9 cellular contexts compared by ENCODE assay signal in the genomic region with DNA sequence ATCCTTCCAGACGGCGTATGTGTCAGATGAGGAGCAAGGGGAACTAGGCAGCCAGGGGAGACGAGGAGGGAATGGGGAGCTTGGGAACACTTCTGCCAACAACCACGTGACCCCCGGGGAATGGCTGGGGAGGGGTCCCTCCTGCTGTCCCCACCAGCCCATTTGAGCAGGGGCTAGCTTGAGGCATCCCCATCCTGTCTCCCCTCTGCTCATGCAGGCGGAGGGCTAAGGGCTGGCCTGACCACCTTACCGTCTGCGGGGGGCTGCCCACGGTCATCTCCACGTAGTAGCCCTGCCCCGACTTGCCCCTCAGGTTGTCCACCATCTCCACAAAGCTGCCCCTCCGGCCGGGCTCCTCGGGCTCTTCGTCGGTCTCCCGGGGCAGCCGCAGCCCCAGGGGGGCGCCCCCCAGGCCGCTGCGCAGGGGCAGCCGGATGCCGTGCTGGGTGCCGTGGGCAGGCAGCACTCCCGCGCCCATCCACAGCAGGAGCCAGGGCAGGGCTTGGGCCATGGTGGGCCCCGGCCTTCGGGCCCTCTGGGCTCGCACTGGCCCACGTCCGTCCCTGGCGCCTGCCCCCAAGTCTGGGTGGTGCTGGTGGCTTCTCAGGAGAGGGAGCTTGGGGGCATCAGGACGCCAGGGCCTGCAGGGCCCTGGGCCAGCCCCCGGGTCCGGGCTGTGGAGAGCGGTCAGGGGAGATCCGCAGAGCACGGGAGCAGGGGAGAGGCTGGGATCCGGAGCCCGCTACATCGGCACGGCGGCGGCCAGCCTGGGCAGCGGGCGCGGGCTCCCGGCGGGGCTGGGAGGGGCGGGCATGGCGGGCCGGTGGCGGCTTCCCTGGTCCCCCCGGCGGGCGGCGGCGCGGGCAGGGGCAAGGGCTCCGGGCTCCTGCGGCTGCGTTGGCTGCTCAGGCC. TPM values are rescaled to one million over a fixed set of nuclear protein-coding genes. Genes with fewer than 3 reads are reported as not detected.
A peak's percentile ranks its signal among the peaks of the same experiment; 100 is the strongest.
DNase-seq lines count a peak whose midpoint lies in the region; ATAC-seq, FAIRE-seq and TF ChIP-seq lines count a peak whose summit lies in the region.
"Had no signal": no experiment of that assay in that cellular context is flagged by ENCODE, and none has a peak within 500 bp of the region (broad histone marks: within the 10 kb centered on the region; RNA-seq: fewer than 3 reads in every experiment).

No MANE protein-coding gene starts in this region.

- no peaks in the 10 kb centered on the region for H3K9me3 Mint-ChIP-seq in activated naive CD8-positive, alpha-beta T cell treated with anti-CD3 and anti-CD28 coated beads for 36 hours

- H3K4me2 ChIP-seq in smooth muscle cell (peak overlapping the region; percentile 99), OCI-LY7 (ENCODE audit: low read length) (no peak overlapping the region)

- H3K4me1 ChIP-seq in A673 (ENCODE audit: insufficient read depth, low read length, poor library complexity, severe bottlenecking) = peaks cover 3% of the 10 kb centered on the region
- H3K4me1 ChIP-seq in iPS DF 6.9 (ENCODE audit: control insufficient read depth, insufficient read depth, low read length) = peaks cover 5% of the 10 kb centered on the region
- peaks cover 7% of the 10 kb centered on the region for H3K4me1 ChIP-seq in smooth muscle cell (ENCODE audit: low read depth)
- H3K4me1 ChIP-seq in OCI-LY7 (ENCODE audit: insufficient read depth, low read length, poor library complexity, severe bottlenecking) = no peaks in the 10 kb centered on the region

- no peaks in the 10 kb centered on the region for H3K79me2 ChIP-seq in smooth muscle cell (ENCODE audit: low read depth)
- H3K79me2 ChIP-seq in OCI-LY7 (ENCODE audit: insufficient read depth, low read depth, low read length) = no peaks in the 10 kb centered on the region

- H3F3A ChIP-seq in smooth muscle cell (ENCODE audit: low read depth) = no peaks in the 10 kb centered on the region

- no peak for TF ChIP-seq CTCF in A673 (conservative IDR thresholded peaks at IDR 0.05; ENCODE audit: low read depth, low read length)
- no peak for TF ChIP-seq CTCF in smooth muscle cell (IDR thresholded peaks at IDR 0.05; ENCODE audit: borderline replicate concordance, insufficient read depth, poor library complexity, severe bottlenecking)
- TF ChIP-seq CTCF in OCI-LY7 (conservative IDR thresholded peaks at IDR 0.05; ENCODE audit: low read length) = no peak

- POLR2A ChIA-PET in A673 (lab: Charles Lee; ENCODE audit: low non-redundant PET) (interaction anchor here (0.7 kb wide), 1 partner anchor 12 kb away, joined by 4 read pairs; a partner anchor contains a TSS), OCI-LY7 (lab: Charles Lee) (interaction anchor here (1.0 kb wide), 1 partner anchor 9 kb away, joined by 4 read pairs; no protein-coding TSS in a partner anchor)

- BruUV-seq in A673 (replicated peaks; lab: Mats Ljungman, UMichigan) (no TSS peak), OCI-LY7 (replicated peaks; lab: Mats Ljungman, UMichigan) (no TSS peak)

- DNase-seq in A673 (ENCODE audit: low spot score) = no peak
- peak; percentile 40 for DNase-seq in activated naive CD8-positive, alpha-beta T cell treated with anti-CD3 and anti-CD28 coated beads for 36 hours
- DNase-seq in iPS DF 6.9 (ENCODE audit: low read depth, low spot score) = no peak
- no peak for DNase-seq in smooth muscle cell (lab: John Stamatoyannopoulos, UW; ENCODE audit: unreplicated experiment)
- DNase-seq in SIG-M5 treated with dmso at 0.1 percent for 504 hours (lab: John Stamatoyannopoulos, UW; ENCODE audit: unreplicated experiment) = no peak
- no peak for DNase-seq in urothelium cell line (ENCODE audit: low spot score)
- no peak for DNase-seq in OCI-LY7 (ENCODE audit: low spot score)

- no peak overlapping the region for H3K27ac Mint-ChIP-seq in activated naive CD8-positive, alpha-beta T cell treated with anti-CD3 and anti-CD28 coated beads for 36 hours

- ATAC-seq in HG03432 (IDR thresholded peaks at IDR 0.05; ENCODE audit: unreplicated experiment) = peak; percentile 38

- H3K4me3 ChIP-seq in A673 (ENCODE audit: low read depth, low read length, poor library complexity, severe bottlenecking) (peak overlapping the region; percentile 84), iPS DF 6.9 (ENCODE audit: low read length) (peak overlapping the region; percentile 58; the same call in 1 of the 2 replicates), smooth muscle cell (peak overlapping the region; percentile 83), OCI-LY7 (ENCODE audit: low read depth, low read length, poor library complexity, severe bottlenecking) (no peak overlapping the region)

- peak overlapping the region; percentile 100 for H2AFZ ChIP-seq in smooth muscle cell (ENCODE audit: low read depth)
- H2AFZ ChIP-seq in OCI-LY7 (ENCODE audit: low read length) = no peak overlapping the region

- WGBS in iPS DF 6.9 (ENCODE audit: insufficient coverage, insufficient read length) = no CpG with 5 or more reads among the region's 62 CpGs
- WGBS in smooth muscle cell (ENCODE audit: low lambda C conversion rate) = 7% methylated on average over 42 of the region's 62 CpGs

- CTCF ChIA-PET in A673 (lab: Charles Lee) = interaction anchor here (1.1 kb wide), 1 partner anchor 84 kb away, joined by 3 read pairs; a partner anchor contains a TSS
- CTCF ChIA-PET in OCI-LY7 (lab: Charles Lee; ENCODE audit: unreplicated experiment) = no interaction called here

- no peaks in the 10 kb centered on the region for H3K9me2 ChIP-seq in OCI-LY7 (ENCODE audit: insufficient read depth, low read length)

- no peaks in the 10 kb centered on the region for H3K27me3 ChIP-seq in A673 (replicated peaks; ENCODE audit: insufficient read depth, low read depth, low read length, poor library complexity)
- H3K27me3 ChIP-seq in iPS DF 6.9 (ENCODE audit: control insufficient read depth, insufficient read depth, low read length) = no peaks in the 10 kb centered on the region
- no peaks in the 10 kb centered on the region for H3K27me3 ChIP-seq in smooth muscle cell (ENCODE audit: low read depth)

- H3K4me1 Mint-ChIP-seq in activated naive CD8-positive, alpha-beta T cell treated with anti-CD3 and anti-CD28 coated beads for 36 hours = peaks cover 5% of the 10 kb centered on the region

- intact Hi-C loops in A673 (cut with micrococcal nuclease; ENCODE audit: unreplicated experiment) (loop anchor here (1.0 kb wide), 1 partner anchor 12 kb away; a partner anchor contains a TSS), OCI-LY7 (cut with micrococcal nuclease; ENCODE audit: unreplicated experiment) (no loop called here)

- H4K20me1 ChIP-seq in smooth muscle cell (ENCODE audit: low read depth) = no peaks in the 10 kb centered on the region
- H4K20me1 ChIP-seq in OCI-LY7 (ENCODE audit: insufficient read depth, low read length) = no peaks in the 10 kb centered on the region

- H3K27me3 Mint-ChIP-seq in activated naive CD8-positive, alpha-beta T cell treated with anti-CD3 and anti-CD28 coated beads for 36 hours = peaks cover 41% of the 10 kb centered on the region

- H3K36me3 ChIP-seq in A673 (ENCODE audit: insufficient read depth, low read length, poor library complexity, severe bottlenecking) (no peaks in the 10 kb centered on the region), iPS DF 6.9 (ENCODE audit: control insufficient read depth, insufficient read depth, low read length) (no peaks in the 10 kb centered on the region), smooth muscle cell (ENCODE audit: low read depth) (no peaks in the 10 kb centered on the region), OCI-LY7 (ENCODE audit: insufficient read depth, low read length) (no peaks in the 10 kb centered on the region)

- no peak overlapping the region for H3K27ac ChIP-seq in A673 (ENCODE audit: low read depth, low read length, poor library complexity, severe bottlenecking)
- no peak overlapping the region for H3K27ac ChIP-seq in iPS DF 6.9 (ENCODE audit: low read length)
- H3K27ac ChIP-seq in smooth muscle cell (ENCODE audit: low read depth) = no peak overlapping the region
- H3K27ac ChIP-seq in OCI-LY7 (ENCODE audit: low read depth, low read length, poor library complexity, severe bottlenecking) = no peak overlapping the region

- no peak for FAIRE-seq in urothelium cell line (lab: Jason Lieb, UNC)
- FAIRE-seq: GM18507 had no signal

- H3K9me3 ChIP-seq in A673 (ENCODE audit: low read depth, low read length, poor library complexity, severe bottlenecking) (no peaks in the 10 kb centered on the region), iPS DF 6.9 (ENCODE audit: control insufficient read depth, insufficient read depth, low read length) (no peaks in the 10 kb centered on the region), smooth muscle cell (replicated peaks; ENCODE audit: low read depth) (no peaks in the 10 kb centered on the region), OCI-LY7 (ENCODE audit: low read length) (no peaks in the 10 kb centered on the region)

- peak overlapping the region; percentile 73 for H3K4me3 Mint-ChIP-seq in activated naive CD8-positive, alpha-beta T cell treated with anti-CD3 and anti-CD28 coated beads for 36 hours

- no peaks in the 10 kb centered on the region for H3K36me3 Mint-ChIP-seq in activated naive CD8-positive, alpha-beta T cell treated with anti-CD3 and anti-CD28 coated beads for 36 hours

- H3K9ac ChIP-seq in smooth muscle cell (ENCODE audit: low read depth) = peak overlapping the region; percentile 78

RNA-seq across cellular contexts. Expression of a gene that starts 0.5 kb away (rescaled TPM):
- total RNA-seq in A673 (2021) = 13.7 and 15.0 TPM in 2 replicates
- total RNA-seq in activated naive CD8-positive, alpha-beta T cell treated with anti-CD3 and anti-CD28 coated beads for 36 hours = 1 to 10 TPM in 1 of 2 experiments, under 1 TPM in 1; 0.90 to 1.2 TPM
- 26.6 and 32.4 TPM in 2 replicates for total RNA-seq in smooth muscle cell
- 17.5 and 22.4 TPM in 2 replicates for polyA plus RNA-seq in smooth muscle cell
- total RNA-seq in OCI-LY7 (2014; rRNA removed; shearing (Covaris generic)) = 0.03 TPM in 1 of 2 replicates, not detected in the other
- total RNA-seq in OCI-LY7 (2022) = not detected in 2 replicates

RNA-seq across cellular contexts. Expression of a gene that starts 12.1 kb away (rescaled TPM):
- total RNA-seq in A673 (2021) (39.4 and 43.3 TPM in 2 replicates), smooth muscle cell (11.2 and 14.9 TPM in 2 replicates), OCI-LY7 (2022) (41.2 and 48.7 TPM in 2 replicates)
- total RNA-seq in activated naive CD8-positive, alpha-beta T cell treated with anti-CD3 and anti-CD28 coated beads for 36 hours = 10 to 100 TPM; 24.8 to 28.3 TPM
- 30.7 and 36.3 TPM in 2 replicates for polyA plus RNA-seq in smooth muscle cell
- 25.3 and 34.6 TPM in 2 replicates for total RNA-seq in OCI-LY7 (2014; rRNA removed; shearing (Covaris generic))

RNA-seq across cellular contexts. Expression of a gene that starts 24.4 kb away (rescaled TPM):
- total RNA-seq in A673 (2021) = 13.7 and 18.0 TPM in 2 replicates
- 1 to 10 TPM; 3.1 to 3.8 TPM for total RNA-seq in activated naive CD8-positive, alpha-beta T cell treated with anti-CD3 and anti-CD28 coated beads for 36 hours
- total RNA-seq in smooth muscle cell = 3.5 and 6.6 TPM in 2 replicates
- 1.9 and 7.5 TPM in 2 replicates for polyA plus RNA-seq in smooth muscle cell
- 4.4 and 4.8 TPM in 2 replicates for total RNA-seq in OCI-LY7 (2014; rRNA removed; shearing (Covaris generic))
- 8.0 and 9.4 TPM in 2 replicates for total RNA-seq in OCI-LY7 (2022)
